ENCODE assay signal across 25 cellular contexts in the genomic region with DNA sequence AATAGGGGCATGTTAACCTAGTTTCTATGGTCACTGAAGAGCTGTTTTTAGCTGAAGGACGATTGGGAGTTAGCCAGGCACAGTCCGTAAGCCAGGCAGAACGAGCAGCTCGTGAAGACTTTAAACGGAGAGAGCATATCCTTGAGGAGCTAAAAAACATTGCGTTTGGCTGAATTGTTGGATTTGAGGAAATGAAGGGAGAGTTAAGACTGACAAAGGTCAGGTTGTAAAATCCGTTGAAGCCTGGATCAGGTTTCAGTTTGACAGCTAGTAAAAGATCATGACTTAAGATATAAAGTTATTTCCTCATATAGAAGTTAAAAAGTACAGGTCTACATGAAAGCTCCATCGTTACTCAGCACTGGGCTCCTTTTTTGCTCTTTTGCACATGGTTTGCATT. TPM values are rescaled to one million over a fixed set of nuclear protein-coding genes. Genes with fewer than 3 reads are reported as not detected.
DNase-seq lines count a peak whose midpoint lies in the region; TF ChIP-seq lines count a peak whose summit lies in the region.
"Had no signal": no experiment of that assay in that cellular context is flagged by ENCODE, and none has a peak within 500 bp of the region (broad histone marks: within the 10 kb centered on the region; RNA-seq: fewer than 3 reads in every experiment).

No MANE protein-coding gene starts in this region.

- H3K36me3 ChIP-seq in right atrium auricular region: peaks cover 44% of the 10 kb centered on the region
- H3K36me3 ChIP-seq in muscle layer of duodenum (ENCODE audit: control insufficient read depth in 1 of 2, insufficient read depth in 2 of 2, low read length in 2 of 2): peaks cover 24 to 34% of the 10 kb centered on the region in 2 donors
- H3K36me3 ChIP-seq in transverse colon: peaks cover 0 to 5% (median 0%) of the 10 kb centered on the region in 4 donors
- H3K36me3 ChIP-seq in GM23248 (ENCODE audit: low read depth): no peaks in the 10 kb centered on the region
- H3K36me3 ChIP-seq: BLaER1 had no signal

- no peak for DNase-seq in right atrium auricular region (ENCODE audit: low spot score)
- DNase-seq in cardiac septum (ENCODE audit: low spot score): no peak
- DNase-seq in transverse colon: no peak
- no peak for DNase-seq in NCI-H1694 treated with DMSO at 0.1 percent for 48 hours (lab: John Stamatoyannopoulos, UW)
- no peak for DNase-seq in NCI-H1092 (lab: John Stamatoyannopoulos, UW)
- no peak for DNase-seq in GM23248
- DNase-seq: activated B cell treated with CpG ODN at 0.5 μM for 24 hours; activated CD4-positive, alpha-beta T cell treated with anti-CD3 and anti-CD28 coated beads, Interleukin-2, amount 50 U/mL, for 48 hours; activated effector memory CD4-positive, alpha-beta T cell treated with Interleukin-2 at 50 U/mL for 16 hours; activated naive CD8-positive, alpha-beta T cell treated with anti-CD3 and anti-CD28 coated beads, Interleukin-2, amount 50 U/mL, for 24 hours; H9; MM.1S; NCI-H146; NCI-H2171; NCI-H524 treated with DMSO at 0.1 percent for 48 hours; stimulated activated CD4-positive, alpha-beta T cell treated with anti-CD3 and anti-CD28 coated beads, Interleukin-12 subunit alpha, Interleukin-12 subunit beta, amount 100 ng/mL, for 4 hours; upper lobe of left lung had no signal

- intact Hi-C loops in cardiac septum (cut with DNase I) (no loop called here), transverse colon (cut with DNase I; ENCODE audit: low total_unique reads) (no loop called here)

- in situ Hi-C loops in transverse colon (cut with MboI; ENCODE audit: low pct_ligation_motif_present in 1 of 4, low pct_unique_long_range_greater_than_20kb in 1 of 4, low sequenced_read_pairs in 3 of 4) (no loop called here), GM23248 (cut with MboI) (no loop called here)

- H4K20me1 ChIP-seq in GM23248 (ENCODE audit: insufficient read depth): no peaks in the 10 kb centered on the region

- no peak overlapping the region for H2AFZ ChIP-seq in GM23248

- no peak overlapping the region for H3K4me2 ChIP-seq in GM23248 (ENCODE audit: unreplicated experiment)
- H3K4me2 ChIP-seq: BLaER1 had no signal

- peak; percentile 23 for TF ChIP-seq POLR2A in transverse colon (IDR thresholded peaks at IDR 0.05)

- no peaks in the 10 kb centered on the region for H3K79me2 ChIP-seq in GM23248 (ENCODE audit: insufficient read depth)

- no peak overlapping the region for H3K9ac ChIP-seq in GM23248
- H3K9ac ChIP-seq: BLaER1 had no signal

- WGBS in transverse colon (ENCODE audit: low coverage in 1 of 2), 2 donors: 32 to 41% methylated on average over 8 of the region's 8 CpGs
- 77 to 78% methylated on average over 8 of the region's 8 CpGs for WGBS in GM23248 (ENCODE audit: low coverage in 1 of 2, low lambda C conversion rate in 2 of 2, missing lambda C conversion rate in 2 of 2), 2 experiments

- H3K4me1 ChIP-seq in right atrium auricular region (peaks cover 0 to 47% of the 10 kb centered on the region in 2 donors), muscle layer of duodenum (ENCODE audit: control insufficient read depth in 1 of 2, insufficient read depth in 2 of 2, low read length in 2 of 2) (peaks cover 0 to 15% of the 10 kb centered on the region in 2 donors), transverse colon (peaks cover 22 to 60% (median 49%) of the 10 kb centered on the region in 4 donors), GM23248 (ENCODE audit: insufficient read depth) (peaks cover 7% of the 10 kb centered on the region; the same call in 1 of the 2 replicates)

- peak overlapping the region; percentile 97 to 99 for H3K27ac ChIP-seq in right atrium auricular region
- H3K27ac ChIP-seq in angular gyrus (ENCODE audit: low read depth, low read length): peak overlapping the region; percentile 58
- H3K27ac ChIP-seq in muscle layer of duodenum (ENCODE audit: low read length): peak overlapping the region; percentile 41
- peak overlapping the region; percentile 92 to 97 (median 96) for H3K27ac ChIP-seq in transverse colon
- H3K27ac ChIP-seq in GM23248: no peak overlapping the region
- H3K27ac ChIP-seq: BLaER1, RWPE1, upper lobe of left lung had no signal

- H3K9me3 ChIP-seq in right atrium auricular region (no peaks in the 10 kb centered on the region), muscle layer of duodenum (ENCODE audit: control insufficient read depth in 1 of 2, low read length in 2 of 2) (no peaks in the 10 kb centered on the region), transverse colon (no peaks in the 10 kb centered on the region), GM23248 (ENCODE audit: low read depth) (no peaks in the 10 kb centered on the region)
- H3K9me3 ChIP-seq: BLaER1, upper lobe of left lung had no signal

- H3K27me3 ChIP-seq in right atrium auricular region: no peaks in the 10 kb centered on the region
- no peaks in the 10 kb centered on the region for H3K27me3 ChIP-seq in muscle layer of duodenum (ENCODE audit: low read depth, low read length)
- no peaks in the 10 kb centered on the region for H3K27me3 ChIP-seq in transverse colon
- H3K27me3 ChIP-seq in GM23248 (replicated peaks; ENCODE audit: insufficient read depth): no peaks in the 10 kb centered on the region
- H3K27me3 ChIP-seq: upper lobe of left lung had no signal

- H3F3A ChIP-seq in GM23248 (ENCODE audit: insufficient read depth): no peaks in the 10 kb centered on the region

- H3K4me3 ChIP-seq in right atrium auricular region (no peak overlapping the region), muscle layer of duodenum (ENCODE audit: low read depth in 1 of 2, low read length in 2 of 2) (no peak overlapping the region), transverse colon (no peak overlapping the region), GM23248 (no peak overlapping the region)
- H3K4me3 ChIP-seq: BLaER1, upper lobe of left lung had no signal

- TF ChIP-seq EP300 in transverse colon (IDR thresholded peaks at IDR 0.05; ENCODE audit: low read depth): no peak

- no peak for TF ChIP-seq CTCF in right atrium auricular region (IDR thresholded peaks at IDR 0.05)
- no peak for TF ChIP-seq CTCF in transverse colon (IDR thresholded peaks at IDR 0.05)

- H3K9me2 ChIP-seq in GM23248 (ENCODE audit: insufficient read depth): no peaks in the 10 kb centered on the region

RNA-seq across cellular contexts. Expression of a gene that starts 2.8 kb away (rescaled TPM):
- total RNA-seq in right atrium auricular region (100 to 1,000 TPM; 139 to 159 TPM), cardiac septum (209 TPM), transverse colon (100 to 1,000 TPM in 1 of 4 donors, 10 to 100 TPM in 3; 74.5 to 122 (median 84.9) TPM)
- total RNA-seq in GM23248 (2014; rRNA removed; shearing (Covaris generic)): 5.1 and 5.7 TPM in 2 replicates
- polyA plus RNA-seq in GM23248 (2016; fragmentation: Nextera tagmentation; extraction: Ambion mirVana): 27.9 and 30.0 TPM in 2 replicates
- polyA plus RNA-seq: IgD-negative memory B cell had no signal

RNA-seq across cellular contexts. Expression of a gene that starts 5.1 kb away (rescaled TPM):
- total RNA-seq in right atrium auricular region (100 to 1,000 TPM; 140 to 168 TPM), cardiac septum (139 TPM), transverse colon (100 to 1,000 TPM in 2 of 4 donors, 10 to 100 TPM in 2; 88.3 to 321 (median 108) TPM)
- 108 and 138 TPM in 2 replicates for total RNA-seq in GM23248 (2014; rRNA removed; shearing (Covaris generic))
- 190 and 198 TPM in 2 replicates for polyA plus RNA-seq in GM23248 (2016; fragmentation: Nextera tagmentation; extraction: Ambion mirVana)

RNA-seq across cellular contexts. Expression of a gene that starts 32.8 kb away (rescaled TPM):
- total RNA-seq in right atrium auricular region: not detected
- total RNA-seq in cardiac septum: 2.2 TPM
- under 1 TPM in 1 of 4 donors, not detected in 3; 0.14 TPM for total RNA-seq in transverse colon
- total RNA-seq in GM23248 (2014; rRNA removed; shearing (Covaris generic)): not detected in 2 replicates
- 0.42 and 0.55 TPM in 2 replicates for polyA plus RNA-seq in GM23248 (2016; fragmentation: Nextera tagmentation; extraction: Ambion mirVana)
- total RNA-seq: activated B cell treated with CpG ODN at 0.5 μM for 24 hours, H9, liver, upper lobe of left lung had no signal
- polyA plus RNA-seq: IgD-negative memory B cell, liver had no signal

RNA-seq across cellular contexts. Expression of a gene that starts 47.9 kb away (rescaled TPM):
- 10 to 100 TPM; 31.7 to 41.9 TPM for total RNA-seq in right atrium auricular region
- 17.4 TPM for total RNA-seq in cardiac septum
- total RNA-seq in transverse colon: 10 to 100 TPM in 3 of 4 donors, 1 to 10 TPM in 1; 5.6 to 64.7 (median 38.4) TPM
- 27.3 and 38.7 TPM in 2 replicates for total RNA-seq in GM23248 (2014; rRNA removed; shearing (Covaris generic))
- polyA plus RNA-seq in GM23248 (2016; fragmentation: Nextera tagmentation; extraction: Ambion mirVana): 24.6 and 27.1 TPM in 2 replicates

RNA-seq across cellular contexts. Expression of a gene that starts 58.7 kb away (rescaled TPM):
- 10 to 100 TPM in 1 of 2 donors, not detected in 1; 12.4 TPM for total RNA-seq in right atrium auricular region
- total RNA-seq in cardiac septum: 1.0 TPM
- 100 to 1,000 TPM in 1 of 4 donors, 10 to 100 TPM in 3; 11.0 to 325 (median 38.8) TPM for total RNA-seq in transverse colon
- total RNA-seq in GM23248 (2014; rRNA removed; shearing (Covaris generic)): not detected in 2 replicates
- polyA plus RNA-seq in GM23248 (2016; fragmentation: Nextera tagmentation; extraction: Ambion mirVana): not detected in 2 replicates
- total RNA-seq: A673; liver; T-helper 2 cell treated with Interferon-gamma antibody and Interleukin-4, amounts not matched to agents 100 ng/mL and 5 ng/mL, for 36 hours had no signal

Comparison
In these comparisons a context has a peak if more than half of its experiments do, and no peak if none do; other contexts are left out.
1. RNA of a gene that starts 2.8 kb away (total RNA-seq): 209 TPM in cardiac septum (single experiment), 139 to 159 TPM in right atrium auricular region and 74.5 to 122 TPM in transverse colon; 5.1 to 5.7 TPM in GM23248; every median in the first group is over 10 times any median in the second.